ENCODE assay signal across 1 cellular context in the genomic region with DNA sequence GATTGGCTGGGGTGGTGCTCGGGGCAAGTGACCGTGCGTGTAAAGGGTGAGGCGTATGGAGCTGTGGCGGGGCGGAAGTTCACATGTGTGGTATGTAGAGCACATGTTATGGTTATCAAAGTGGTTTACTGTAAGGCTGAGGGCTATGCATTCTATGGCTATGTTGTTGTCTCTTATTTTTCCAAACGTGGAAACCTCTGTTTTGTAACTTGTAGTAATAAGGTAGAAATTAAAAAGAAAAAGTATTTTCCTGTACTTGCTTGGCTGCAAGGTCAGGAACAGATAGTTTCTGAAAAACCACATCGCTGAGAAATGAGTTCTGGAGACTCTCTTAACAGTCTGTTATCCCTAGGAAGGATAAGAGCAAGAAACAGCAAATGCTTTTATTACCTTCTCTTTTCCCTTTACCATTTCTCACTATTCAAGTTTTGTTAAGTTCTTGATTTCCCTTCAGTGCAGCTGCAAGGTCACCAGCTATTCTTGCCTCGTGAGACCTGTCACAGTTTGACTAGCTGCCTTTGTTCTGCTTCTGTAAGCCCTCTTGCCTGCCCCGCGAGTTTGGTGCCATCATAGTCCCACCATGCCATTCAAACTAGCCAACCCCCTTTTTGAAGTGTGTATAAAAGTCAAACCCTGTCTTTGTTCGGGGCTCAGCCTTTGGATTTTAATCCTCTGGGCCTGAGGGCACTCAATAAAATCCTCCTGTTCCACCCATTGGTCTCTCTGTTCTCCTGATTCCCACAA.
TF ChIP-seq lines count a peak whose summit lies in the region.

No MANE protein-coding gene starts in this region.

TF ChIP-seq in HepG2, 621 proteins besides CTCF, POLR2A, EP300 and RAD21 (continued from another document and continues in another):
- TF ChIP-seq, protein P1, sequence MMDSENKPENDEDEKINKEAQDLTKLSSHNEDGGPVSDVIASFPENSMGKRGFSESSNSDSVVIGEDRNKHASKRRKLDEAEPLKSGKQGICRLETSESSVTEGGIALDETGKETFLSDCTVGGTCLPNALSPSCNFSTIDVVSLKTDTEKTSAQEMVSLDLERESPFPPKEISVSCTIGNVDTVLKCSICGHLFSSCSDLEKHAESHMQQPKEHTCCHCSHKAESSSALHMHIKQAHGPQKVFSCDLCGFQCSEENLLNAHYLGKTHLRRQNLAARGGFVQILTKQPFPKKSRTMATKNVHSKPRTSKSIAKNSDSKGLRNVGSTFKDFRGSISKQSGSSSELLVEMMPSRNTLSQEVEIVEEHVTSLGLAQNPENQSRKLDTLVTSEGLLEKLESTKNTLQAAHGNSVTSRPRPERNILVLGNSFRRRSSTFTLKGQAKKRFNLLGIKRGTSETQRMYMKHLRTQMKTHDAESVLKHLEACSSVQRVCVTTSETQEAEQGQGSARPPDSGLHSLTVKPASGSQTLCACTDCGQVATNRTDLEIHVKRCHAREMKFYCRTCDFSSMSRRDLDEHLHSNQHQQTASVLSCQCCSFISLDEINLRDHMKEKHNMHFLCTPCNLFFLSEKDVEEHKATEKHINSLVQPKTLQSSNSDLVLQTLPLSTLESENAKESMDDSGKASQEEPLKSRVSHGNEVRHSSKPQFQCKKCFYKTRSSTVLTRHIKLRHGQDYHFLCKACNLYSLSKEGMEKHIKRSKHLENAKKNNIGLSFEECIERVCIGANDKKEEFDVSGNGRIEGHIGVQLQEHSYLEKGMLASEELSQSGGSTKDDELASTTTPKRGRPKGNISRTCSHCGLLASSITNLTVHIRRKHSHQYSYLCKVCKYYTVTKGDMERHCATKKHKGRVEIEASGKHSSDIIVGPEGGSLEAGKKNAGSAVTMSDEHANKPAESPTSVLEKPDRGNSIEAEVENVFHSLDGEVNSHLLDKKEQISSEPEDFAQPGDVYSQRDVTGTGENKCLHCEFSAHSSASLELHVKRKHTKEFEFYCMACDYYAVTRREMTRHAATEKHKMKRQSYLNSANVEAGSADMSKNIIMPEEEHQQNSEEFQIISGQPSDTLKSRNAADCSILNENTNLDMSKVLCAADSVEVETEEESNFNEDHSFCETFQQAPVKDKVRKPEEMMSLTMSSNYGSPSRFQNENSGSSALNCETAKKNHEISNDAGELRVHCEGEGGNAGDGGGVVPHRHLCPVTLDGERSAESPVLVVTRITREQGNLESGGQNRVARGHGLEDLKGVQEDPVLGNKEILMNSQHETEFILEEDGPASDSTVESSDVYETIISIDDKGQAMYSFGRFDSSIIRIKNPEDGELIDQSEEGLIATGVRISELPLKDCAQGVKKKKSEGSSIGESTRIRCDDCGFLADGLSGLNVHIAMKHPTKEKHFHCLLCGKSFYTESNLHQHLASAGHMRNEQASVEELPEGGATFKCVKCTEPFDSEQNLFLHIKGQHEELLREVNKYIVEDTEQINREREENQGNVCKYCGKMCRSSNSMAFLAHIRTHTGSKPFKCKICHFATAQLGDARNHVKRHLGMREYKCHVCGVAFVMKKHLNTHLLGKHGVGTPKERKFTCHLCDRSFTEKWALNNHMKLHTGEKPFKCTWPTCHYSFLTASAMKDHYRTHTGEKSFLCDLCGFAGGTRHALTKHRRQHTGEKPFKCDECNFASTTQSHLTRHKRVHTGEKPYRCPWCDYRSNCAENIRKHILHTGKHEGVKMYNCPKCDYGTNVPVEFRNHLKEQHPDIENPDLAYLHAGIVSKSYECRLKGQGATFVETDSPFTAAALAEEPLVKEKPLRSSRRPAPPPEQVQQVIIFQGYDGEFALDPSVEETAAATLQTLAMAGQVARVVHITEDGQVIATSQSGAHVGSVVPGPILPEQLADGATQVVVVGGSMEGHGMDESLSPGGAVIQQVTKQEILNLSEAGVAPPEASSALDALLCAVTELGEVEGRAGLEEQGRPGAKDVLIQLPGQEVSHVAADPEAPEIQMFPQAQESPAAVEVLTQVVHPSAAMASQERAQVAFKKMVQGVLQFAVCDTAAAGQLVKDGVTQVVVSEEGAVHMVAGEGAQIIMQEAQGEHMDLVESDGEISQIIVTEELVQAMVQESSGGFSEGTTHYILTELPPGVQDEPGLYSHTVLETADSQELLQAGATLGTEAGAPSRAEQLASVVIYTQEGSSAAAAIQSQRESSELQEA (CRISPR knock-in tag; IDR thresholded peaks at IDR 0.05; ENCODE audit: not compliant biosample characterization) = no peak
- TF ChIP-seq PHF5A (CRISPR knock-in tag; IDR thresholded peaks at IDR 0.05; ENCODE audit: low read depth, unreplicated experiment) (peak; percentile 23), ZNF7 (CRISPR knock-in tag; IDR thresholded peaks at IDR 0.05) (no peak), ATRX (CRISPR knock-in tag; IDR thresholded peaks at IDR 0.05; ENCODE audit: borderline replicate concordance) (no peak), NKX3-1 (CRISPR knock-in tag; IDR thresholded peaks at IDR 0.05) (peak; percentile 56; the same call in 1 of the 2 replicates), SSRP1 (CRISPR knock-in tag; IDR thresholded peaks at IDR 0.05) (peak; percentile 95), RBM39 (IDR thresholded peaks at IDR 0.05; ENCODE audit: low read depth, low read length, poor library complexity, severe bottlenecking) (peak; percentile 52), ZNF556 (CRISPR knock-in tag; IDR thresholded peaks at IDR 0.05; ENCODE audit: borderline replicate concordance) (no peak), MBNL3 (CRISPR knock-in tag; conservative IDR thresholded peaks at IDR 0.05) (no peak), ZNF709 (CRISPR knock-in tag; IDR thresholded peaks at IDR 0.05) (no peak), BRCA1 (CRISPR knock-in tag; IDR thresholded peaks at IDR 0.05) (no peak; the same call in 1 of the 2 replicates), ARNTL (CRISPR knock-in tag; IDR thresholded peaks at IDR 0.05) (peak; percentile 27; the same call in 1 of the 2 replicates), HHEX (CRISPR knock-in tag; IDR thresholded peaks at IDR 0.05) (0 out of 2 replicates have a peak, but pooled peaks have one; percentile 21), ZFP82 (CRISPR knock-in tag; IDR thresholded peaks at IDR 0.05; ENCODE audit: borderline replicate concordance) (no peak), ZNF761 (CRISPR knock-in tag; conservative IDR thresholded peaks at IDR 0.05) (0 out of 2 replicates have a peak, but pooled peaks have one; percentile 25), SALL1 (CRISPR knock-in tag; IDR thresholded peaks at IDR 0.05) (no peak; the same call in none of the 2 replicates), JUNB (CRISPR knock-in tag; IDR thresholded peaks at IDR 0.05; ENCODE audit: borderline replicate concordance) (no peak), KAT8 (CRISPR knock-in tag; IDR thresholded peaks at IDR 0.05) (peak; percentile 55; the same call in 1 of the 2 replicates), ZSCAN12 (CRISPR knock-in tag; IDR thresholded peaks at IDR 0.05) (no peak)
- TF ChIP-seq, protein P2, sequence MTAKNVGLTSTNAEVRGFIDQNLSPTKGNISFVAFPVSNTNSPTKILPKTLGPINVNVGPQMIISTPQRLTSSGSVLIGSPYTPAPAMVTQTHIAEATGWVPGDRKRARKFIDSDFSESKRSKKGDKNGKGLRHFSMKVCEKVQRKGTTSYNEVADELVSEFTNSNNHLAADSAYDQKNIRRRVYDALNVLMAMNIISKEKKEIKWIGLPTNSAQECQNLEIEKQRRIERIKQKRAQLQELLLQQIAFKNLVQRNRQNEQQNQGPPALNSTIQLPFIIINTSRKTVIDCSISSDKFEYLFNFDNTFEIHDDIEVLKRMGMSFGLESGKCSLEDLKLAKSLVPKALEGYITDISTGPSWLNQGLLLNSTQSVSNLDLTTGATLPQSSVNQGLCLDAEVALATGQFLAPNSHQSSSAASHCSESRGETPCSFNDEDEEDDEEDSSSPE (CRISPR knock-in tag; IDR thresholded peaks at IDR 0.05) = peak; percentile 26; the same call in 1 of the 2 replicates
- TF ChIP-seq, protein P3, sequence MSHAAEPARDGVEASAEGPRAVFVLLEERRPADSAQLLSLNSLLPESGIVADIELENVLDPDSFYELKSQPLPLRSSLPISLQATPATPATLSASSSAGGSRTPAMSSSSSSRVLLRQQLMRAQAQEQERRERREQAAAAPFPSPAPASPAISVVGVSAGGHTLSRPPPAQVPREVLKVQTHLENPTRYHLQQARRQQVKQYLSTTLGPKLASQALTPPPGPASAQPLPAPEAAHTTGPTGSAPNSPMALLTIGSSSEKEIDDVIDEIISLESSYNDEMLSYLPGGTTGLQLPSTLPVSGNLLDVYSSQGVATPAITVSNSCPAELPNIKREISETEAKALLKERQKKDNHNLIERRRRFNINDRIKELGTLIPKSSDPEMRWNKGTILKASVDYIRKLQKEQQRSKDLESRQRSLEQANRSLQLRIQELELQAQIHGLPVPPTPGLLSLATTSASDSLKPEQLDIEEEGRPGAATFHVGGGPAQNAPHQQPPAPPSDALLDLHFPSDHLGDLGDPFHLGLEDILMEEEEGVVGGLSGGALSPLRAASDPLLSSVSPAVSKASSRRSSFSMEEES (CRISPR knock-in tag; IDR thresholded peaks at IDR 0.05) = peak; percentile 75
- TF ChIP-seq, protein P4, sequence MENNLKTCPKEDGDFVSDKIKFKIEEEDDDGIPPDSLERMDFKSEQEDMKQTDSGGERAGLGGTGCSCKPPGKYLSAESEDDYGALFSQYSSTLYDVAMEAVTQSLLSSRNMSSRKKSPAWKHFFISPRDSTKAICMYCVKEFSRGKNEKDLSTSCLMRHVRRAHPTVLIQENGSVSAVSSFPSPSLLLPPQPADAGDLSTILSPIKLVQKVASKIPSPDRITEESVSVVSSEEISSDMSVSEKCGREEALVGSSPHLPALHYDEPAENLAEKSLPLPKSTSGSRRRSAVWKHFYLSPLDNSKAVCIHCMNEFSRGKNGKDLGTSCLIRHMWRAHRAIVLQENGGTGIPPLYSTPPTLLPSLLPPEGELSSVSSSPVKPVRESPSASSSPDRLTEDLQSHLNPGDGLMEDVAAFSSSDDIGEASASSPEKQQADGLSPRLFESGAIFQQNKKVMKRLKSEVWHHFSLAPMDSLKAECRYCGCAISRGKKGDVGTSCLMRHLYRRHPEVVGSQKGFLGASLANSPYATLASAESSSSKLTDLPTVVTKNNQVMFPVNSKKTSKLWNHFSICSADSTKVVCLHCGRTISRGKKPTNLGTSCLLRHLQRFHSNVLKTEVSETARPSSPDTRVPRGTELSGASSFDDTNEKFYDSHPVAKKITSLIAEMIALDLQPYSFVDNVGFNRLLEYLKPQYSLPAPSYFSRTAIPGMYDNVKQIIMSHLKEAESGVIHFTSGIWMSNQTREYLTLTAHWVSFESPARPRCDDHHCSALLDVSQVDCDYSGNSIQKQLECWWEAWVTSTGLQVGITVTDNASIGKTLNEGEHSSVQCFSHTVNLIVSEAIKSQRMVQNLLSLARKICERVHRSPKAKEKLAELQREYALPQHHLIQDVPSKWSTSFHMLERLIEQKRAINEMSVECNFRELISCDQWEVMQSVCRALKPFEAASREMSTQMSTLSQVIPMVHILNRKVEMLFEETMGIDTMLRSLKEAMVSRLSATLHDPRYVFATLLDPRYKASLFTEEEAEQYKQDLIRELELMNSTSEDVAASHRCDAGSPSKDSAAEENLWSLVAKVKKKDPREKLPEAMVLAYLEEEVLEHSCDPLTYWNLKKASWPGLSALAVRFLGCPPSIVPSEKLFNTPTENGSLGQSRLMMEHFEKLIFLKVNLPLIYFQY (CRISPR knock-in tag; IDR thresholded peaks at IDR 0.05; ENCODE audit: borderline replicate concordance) = no peak
- TF ChIP-seq, protein P5, sequence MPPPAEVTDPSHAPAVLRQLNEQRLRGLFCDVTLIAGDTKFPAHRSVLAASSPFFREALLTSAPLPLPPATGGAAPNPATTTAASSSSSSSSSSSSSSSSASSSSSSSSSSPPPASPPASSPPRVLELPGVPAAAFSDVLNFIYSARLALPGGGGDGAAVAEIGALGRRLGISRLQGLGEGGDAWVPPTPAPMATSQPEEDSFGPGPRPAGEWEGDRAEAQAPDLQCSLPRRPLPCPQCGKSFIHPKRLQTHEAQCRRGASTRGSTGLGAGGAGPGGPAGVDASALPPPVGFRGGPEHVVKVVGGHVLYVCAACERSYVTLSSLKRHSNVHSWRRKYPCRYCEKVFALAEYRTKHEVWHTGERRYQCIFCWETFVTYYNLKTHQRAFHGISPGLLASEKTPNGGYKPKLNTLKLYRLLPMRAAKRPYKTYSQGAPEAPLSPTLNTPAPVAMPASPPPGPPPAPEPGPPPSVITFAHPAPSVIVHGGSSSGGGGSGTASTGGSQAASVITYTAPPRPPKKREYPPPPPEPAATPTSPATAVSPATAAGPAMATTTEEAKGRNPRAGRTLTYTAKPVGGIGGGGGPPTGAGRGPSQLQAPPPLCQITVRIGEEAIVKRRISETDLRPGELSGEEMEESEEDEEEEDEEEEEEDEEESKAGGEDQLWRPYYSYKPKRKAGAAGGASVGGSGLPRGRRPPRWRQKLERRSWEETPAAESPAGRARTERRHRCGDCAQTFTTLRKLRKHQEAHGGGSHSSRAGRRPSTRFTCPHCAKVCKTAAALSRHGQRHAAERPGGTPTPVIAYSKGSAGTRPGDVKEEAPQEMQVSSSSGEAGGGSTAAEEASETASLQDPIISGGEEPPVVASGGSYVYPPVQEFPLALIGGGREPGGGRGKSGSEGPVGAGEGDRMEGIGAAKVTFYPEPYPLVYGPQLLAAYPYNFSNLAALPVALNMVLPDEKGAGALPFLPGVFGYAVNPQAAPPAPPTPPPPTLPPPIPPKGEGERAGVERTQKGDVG (CRISPR knock-in tag; IDR thresholded peaks at IDR 0.05; ENCODE audit: borderline replicate concordance) = no peak
- TF ChIP-seq, protein P6, sequence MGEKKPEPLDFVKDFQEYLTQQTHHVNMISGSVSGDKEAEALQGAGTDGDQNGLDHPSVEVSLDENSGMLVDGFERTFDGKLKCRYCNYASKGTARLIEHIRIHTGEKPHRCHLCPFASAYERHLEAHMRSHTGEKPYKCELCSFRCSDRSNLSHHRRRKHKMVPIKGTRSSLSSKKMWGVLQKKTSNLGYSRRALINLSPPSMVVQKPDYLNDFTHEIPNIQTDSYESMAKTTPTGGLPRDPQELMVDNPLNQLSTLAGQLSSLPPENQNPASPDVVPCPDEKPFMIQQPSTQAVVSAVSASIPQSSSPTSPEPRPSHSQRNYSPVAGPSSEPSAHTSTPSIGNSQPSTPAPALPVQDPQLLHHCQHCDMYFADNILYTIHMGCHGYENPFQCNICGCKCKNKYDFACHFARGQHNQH (CRISPR knock-in tag; IDR thresholded peaks at IDR 0.05) = peak; percentile 87; the same call in 1 of the 2 replicates
- TF ChIP-seq, protein P7, sequence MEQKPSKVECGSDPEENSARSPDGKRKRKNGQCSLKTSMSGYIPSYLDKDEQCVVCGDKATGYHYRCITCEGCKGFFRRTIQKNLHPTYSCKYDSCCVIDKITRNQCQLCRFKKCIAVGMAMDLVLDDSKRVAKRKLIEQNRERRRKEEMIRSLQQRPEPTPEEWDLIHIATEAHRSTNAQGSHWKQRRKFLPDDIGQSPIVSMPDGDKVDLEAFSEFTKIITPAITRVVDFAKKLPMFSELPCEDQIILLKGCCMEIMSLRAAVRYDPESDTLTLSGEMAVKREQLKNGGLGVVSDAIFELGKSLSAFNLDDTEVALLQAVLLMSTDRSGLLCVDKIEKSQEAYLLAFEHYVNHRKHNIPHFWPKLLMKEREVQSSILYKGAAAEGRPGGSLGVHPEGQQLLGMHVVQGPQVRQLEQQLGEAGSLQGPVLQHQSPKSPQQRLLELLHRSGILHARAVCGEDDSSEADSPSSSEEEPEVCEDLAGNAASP (CRISPR knock-in tag; IDR thresholded peaks at IDR 0.05; ENCODE audit: borderline replicate concordance) = no peak; the same call in 1 of the 2 replicates
- TF ChIP-seq, protein P8, sequence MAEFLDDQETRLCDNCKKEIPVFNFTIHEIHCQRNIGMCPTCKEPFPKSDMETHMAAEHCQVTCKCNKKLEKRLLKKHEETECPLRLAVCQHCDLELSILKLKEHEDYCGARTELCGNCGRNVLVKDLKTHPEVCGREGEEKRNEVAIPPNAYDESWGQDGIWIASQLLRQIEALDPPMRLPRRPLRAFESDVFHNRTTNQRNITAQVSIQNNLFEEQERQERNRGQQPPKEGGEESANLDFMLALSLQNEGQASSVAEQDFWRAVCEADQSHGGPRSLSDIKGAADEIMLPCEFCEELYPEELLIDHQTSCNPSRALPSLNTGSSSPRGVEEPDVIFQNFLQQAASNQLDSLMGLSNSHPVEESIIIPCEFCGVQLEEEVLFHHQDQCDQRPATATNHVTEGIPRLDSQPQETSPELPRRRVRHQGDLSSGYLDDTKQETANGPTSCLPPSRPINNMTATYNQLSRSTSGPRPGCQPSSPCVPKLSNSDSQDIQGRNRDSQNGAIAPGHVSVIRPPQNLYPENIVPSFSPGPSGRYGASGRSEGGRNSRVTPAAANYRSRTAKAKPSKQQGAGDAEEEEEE (CRISPR knock-in tag; IDR thresholded peaks at IDR 0.05; ENCODE audit: borderline replicate concordance) = no peak
